Comparison of ENCODE assay signal across 1 cellular context in the genomic region with DNA sequence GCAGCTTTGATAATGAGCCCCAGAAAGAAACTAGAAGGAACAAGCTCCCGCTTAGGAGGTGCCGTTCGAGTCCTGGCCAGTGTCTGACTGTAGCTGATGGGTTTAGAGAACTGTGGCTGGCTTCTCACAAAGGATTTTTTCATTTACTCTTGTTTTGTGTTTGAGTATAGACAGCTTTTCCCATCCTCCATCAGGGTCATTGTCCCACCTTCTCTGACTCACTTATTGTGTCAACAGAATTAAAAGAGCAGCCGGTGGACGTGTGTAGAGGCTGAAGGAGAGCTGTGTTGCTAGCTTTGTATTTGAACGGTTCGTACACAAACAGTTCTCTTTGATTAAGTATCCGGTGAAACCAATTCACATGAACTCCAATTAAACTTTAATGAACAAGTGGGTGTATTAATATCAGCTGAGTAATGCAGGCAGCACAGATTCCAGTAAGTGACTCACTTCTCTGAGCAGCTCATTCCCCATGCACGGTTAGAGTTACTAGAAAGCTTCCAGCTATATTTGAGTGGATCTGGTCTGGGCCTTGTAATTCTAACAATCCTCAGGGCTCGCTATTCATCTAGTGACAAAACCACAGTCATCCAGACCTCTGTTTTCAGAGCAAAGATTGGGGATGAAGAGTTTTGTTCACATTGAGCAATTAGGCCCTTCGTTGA.
TF ChIP-seq lines count a peak whose summit lies in the region.

No MANE protein-coding gene starts in this region.

TF ChIP-seq in HepG2, 621 proteins besides CTCF, POLR2A, EP300 and RAD21 (continued from another document and continues in another):
- TF ChIP-seq RARA (CRISPR knock-in tag; IDR thresholded peaks at IDR 0.05): peak; percentile 97
- TF ChIP-seq, protein P1, sequence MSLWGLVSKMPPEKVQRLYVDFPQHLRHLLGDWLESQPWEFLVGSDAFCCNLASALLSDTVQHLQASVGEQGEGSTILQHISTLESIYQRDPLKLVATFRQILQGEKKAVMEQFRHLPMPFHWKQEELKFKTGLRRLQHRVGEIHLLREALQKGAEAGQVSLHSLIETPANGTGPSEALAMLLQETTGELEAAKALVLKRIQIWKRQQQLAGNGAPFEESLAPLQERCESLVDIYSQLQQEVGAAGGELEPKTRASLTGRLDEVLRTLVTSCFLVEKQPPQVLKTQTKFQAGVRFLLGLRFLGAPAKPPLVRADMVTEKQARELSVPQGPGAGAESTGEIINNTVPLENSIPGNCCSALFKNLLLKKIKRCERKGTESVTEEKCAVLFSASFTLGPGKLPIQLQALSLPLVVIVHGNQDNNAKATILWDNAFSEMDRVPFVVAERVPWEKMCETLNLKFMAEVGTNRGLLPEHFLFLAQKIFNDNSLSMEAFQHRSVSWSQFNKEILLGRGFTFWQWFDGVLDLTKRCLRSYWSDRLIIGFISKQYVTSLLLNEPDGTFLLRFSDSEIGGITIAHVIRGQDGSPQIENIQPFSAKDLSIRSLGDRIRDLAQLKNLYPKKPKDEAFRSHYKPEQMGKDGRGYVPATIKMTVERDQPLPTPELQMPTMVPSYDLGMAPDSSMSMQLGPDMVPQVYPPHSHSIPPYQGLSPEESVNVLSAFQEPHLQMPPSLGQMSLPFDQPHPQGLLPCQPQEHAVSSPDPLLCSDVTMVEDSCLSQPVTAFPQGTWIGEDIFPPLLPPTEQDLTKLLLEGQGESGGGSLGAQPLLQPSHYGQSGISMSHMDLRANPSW (CRISPR knock-in tag; IDR thresholded peaks at IDR 0.05; ENCODE audit: borderline replicate concordance): no peak
- TF ChIP-seq, protein P2, sequence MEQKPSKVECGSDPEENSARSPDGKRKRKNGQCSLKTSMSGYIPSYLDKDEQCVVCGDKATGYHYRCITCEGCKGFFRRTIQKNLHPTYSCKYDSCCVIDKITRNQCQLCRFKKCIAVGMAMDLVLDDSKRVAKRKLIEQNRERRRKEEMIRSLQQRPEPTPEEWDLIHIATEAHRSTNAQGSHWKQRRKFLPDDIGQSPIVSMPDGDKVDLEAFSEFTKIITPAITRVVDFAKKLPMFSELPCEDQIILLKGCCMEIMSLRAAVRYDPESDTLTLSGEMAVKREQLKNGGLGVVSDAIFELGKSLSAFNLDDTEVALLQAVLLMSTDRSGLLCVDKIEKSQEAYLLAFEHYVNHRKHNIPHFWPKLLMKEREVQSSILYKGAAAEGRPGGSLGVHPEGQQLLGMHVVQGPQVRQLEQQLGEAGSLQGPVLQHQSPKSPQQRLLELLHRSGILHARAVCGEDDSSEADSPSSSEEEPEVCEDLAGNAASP (CRISPR knock-in tag; IDR thresholded peaks at IDR 0.05; ENCODE audit: borderline replicate concordance): peak; percentile 77
- no peak for TF ChIP-seq NFE2L1 (CRISPR knock-in tag; IDR thresholded peaks at IDR 0.05; ENCODE audit: borderline replicate concordance)
- no peak for TF ChIP-seq MYNN (CRISPR knock-in tag; IDR thresholded peaks at IDR 0.05; ENCODE audit: low read depth)
- 0 out of 2 replicates have a peak, but pooled peaks have one; percentile 40 for TF ChIP-seq KMT2A (CRISPR knock-in tag; IDR thresholded peaks at IDR 0.05)
- TF ChIP-seq GPN1 (CRISPR knock-in tag; IDR thresholded peaks at IDR 0.05; ENCODE audit: borderline replicate concordance): no peak
- TF ChIP-seq ZFP36L1 (CRISPR knock-in tag; IDR thresholded peaks at IDR 0.05): 0 out of 2 replicates have a peak, but pooled peaks have one; percentile 31
- no peak for TF ChIP-seq ZNF644 (CRISPR knock-in tag; IDR thresholded peaks at IDR 0.05; ENCODE audit: low read depth)
- TF ChIP-seq HOXA7 (CRISPR knock-in tag; IDR thresholded peaks at IDR 0.05): no peak
- no peak; the same call in 1 of the 2 replicates for TF ChIP-seq MTA1 (CRISPR knock-in tag; IDR thresholded peaks at IDR 0.05; ENCODE audit: borderline replicate concordance)
- TF ChIP-seq, protein P3, sequence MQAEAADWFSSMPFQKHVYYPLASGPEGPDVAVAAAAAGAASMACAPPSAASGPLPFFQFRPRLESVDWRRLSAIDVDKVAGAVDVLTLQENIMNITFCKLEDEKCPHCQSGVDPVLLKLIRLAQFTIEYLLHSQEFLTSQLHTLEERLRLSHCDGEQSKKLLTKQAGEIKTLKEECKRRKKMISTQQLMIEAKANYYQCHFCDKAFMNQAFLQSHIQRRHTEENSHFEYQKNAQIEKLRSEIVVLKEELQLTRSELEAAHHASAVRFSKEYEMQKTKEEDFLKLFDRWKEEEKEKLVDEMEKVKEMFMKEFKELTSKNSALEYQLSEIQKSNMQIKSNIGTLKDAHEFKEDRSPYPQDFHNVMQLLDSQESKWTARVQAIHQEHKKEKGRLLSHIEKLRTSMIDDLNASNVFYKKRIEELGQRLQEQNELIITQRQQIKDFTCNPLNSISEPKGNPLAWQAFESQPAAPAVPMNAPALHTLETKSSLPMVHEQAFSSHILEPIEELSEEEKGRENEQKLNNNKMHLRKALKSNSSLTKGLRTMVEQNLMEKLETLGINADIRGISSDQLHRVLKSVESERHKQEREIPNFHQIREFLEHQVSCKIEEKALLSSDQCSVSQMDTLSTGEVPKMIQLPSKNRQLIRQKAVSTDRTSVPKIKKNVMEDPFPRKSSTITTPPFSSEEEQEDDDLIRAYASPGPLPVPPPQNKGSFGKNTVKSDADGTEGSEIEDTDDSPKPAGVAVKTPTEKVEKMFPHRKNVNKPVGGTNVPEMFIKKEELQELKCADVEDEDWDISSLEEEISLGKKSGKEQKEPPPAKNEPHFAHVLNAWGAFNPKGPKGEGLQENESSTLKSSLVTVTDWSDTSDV (CRISPR knock-in tag; IDR thresholded peaks at IDR 0.05): no peak
- TF ChIP-seq ELF4 (CRISPR knock-in tag; IDR thresholded peaks at IDR 0.05; ENCODE audit: borderline replicate concordance): no peak
- TF ChIP-seq ZNF224 (CRISPR knock-in tag; IDR thresholded peaks at IDR 0.05): no peak
- TF ChIP-seq, protein P4, sequence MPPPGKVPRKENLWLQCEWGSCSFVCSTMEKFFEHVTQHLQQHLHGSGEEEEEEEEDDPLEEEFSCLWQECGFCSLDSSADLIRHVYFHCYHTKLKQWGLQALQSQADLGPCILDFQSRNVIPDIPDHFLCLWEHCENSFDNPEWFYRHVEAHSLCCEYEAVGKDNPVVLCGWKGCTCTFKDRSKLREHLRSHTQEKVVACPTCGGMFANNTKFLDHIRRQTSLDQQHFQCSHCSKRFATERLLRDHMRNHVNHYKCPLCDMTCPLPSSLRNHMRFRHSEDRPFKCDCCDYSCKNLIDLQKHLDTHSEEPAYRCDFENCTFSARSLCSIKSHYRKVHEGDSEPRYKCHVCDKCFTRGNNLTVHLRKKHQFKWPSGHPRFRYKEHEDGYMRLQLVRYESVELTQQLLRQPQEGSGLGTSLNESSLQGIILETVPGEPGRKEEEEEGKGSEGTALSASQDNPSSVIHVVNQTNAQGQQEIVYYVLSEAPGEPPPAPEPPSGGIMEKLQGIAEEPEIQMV (CRISPR knock-in tag; IDR thresholded peaks at IDR 0.05; ENCODE audit: low read depth): 0 out of 2 replicates have a peak, but pooled peaks have one; percentile 53
- peak; percentile 88 for TF ChIP-seq GFI1 (CRISPR knock-in tag; IDR thresholded peaks at IDR 0.05; ENCODE audit: borderline replicate concordance)
- TF ChIP-seq, protein P5, sequence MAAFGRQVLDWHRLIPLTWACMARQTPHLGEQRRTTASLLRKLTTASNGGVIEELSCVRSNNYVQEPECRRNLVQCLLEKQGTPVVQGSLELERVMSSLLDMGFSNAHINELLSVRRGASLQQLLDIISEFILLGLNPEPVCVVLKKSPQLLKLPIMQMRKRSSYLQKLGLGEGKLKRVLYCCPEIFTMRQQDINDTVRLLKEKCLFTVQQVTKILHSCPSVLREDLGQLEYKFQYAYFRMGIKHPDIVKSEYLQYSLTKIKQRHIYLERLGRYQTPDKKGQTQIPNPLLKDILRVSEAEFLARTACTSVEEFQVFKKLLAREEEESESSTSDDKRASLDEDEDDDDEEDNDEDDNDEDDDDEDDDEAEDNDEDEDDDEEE (CRISPR knock-in tag; IDR thresholded peaks at IDR 0.05): 0 out of 2 replicates have a peak, but pooled peaks have one; percentile 53
- no peak for TF ChIP-seq SP4 (CRISPR knock-in tag; IDR thresholded peaks at IDR 0.05)
- TF ChIP-seq, protein P6, sequence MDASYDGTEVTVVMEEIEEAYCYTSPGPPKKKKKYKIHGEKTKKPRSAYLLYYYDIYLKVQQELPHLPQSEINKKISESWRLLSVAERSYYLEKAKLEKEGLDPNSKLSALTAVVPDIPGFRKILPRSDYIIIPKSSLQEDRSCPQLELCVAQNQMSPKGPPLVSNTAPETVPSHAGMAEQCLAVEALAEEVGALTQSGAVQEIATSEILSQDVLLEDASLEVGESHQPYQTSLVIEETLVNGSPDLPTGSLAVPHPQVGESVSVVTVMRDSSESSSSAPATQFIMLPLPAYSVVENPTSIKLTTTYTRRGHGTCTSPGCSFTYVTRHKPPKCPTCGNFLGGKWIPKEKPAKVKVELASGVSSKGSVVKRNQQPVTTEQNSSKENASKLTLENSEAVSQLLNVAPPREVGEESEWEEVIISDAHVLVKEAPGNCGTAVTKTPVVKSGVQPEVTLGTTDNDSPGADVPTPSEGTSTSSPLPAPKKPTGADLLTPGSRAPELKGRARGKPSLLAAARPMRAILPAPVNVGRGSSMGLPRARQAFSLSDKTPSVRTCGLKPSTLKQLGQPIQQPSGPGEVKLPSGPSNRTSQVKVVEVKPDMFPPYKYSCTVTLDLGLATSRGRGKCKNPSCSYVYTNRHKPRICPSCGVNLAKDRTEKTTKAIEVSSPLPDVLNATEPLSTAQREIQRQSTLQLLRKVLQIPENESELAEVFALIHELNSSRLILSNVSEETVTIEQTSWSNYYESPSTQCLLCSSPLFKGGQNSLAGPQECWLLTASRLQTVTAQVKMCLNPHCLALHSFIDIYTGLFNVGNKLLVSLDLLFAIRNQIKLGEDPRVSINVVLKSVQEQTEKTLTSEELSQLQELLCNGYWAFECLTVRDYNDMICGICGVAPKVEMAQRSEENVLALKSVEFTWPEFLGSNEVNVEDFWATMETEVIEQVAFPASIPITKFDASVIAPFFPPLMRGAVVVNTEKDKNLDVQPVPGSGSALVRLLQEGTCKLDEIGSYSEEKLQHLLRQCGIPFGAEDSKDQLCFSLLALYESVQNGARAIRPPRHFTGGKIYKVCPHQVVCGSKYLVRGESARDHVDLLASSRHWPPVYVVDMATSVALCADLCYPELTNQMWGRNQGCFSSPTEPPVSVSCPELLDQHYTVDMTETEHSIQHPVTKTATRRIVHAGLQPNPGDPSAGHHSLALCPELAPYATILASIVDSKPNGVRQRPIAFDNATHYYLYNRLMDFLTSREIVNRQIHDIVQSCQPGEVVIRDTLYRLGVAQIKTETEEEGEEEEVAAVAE (CRISPR knock-in tag; IDR thresholded peaks at IDR 0.05; ENCODE audit: borderline replicate concordance): peak; percentile 59; the same call in 1 of the 2 replicates
- TF ChIP-seq MAZ (IDR thresholded peaks at IDR 0.05; ENCODE audit: borderline replicate concordance, low read depth, low read length): no peak
- peak; percentile 43; the same call in 1 of the 2 replicates for TF ChIP-seq MAZ (CRISPR knock-in tag; IDR thresholded peaks at IDR 0.05; ENCODE audit: low read depth)
- TF ChIP-seq ZNF3 (CRISPR knock-in tag; IDR thresholded peaks at IDR 0.05): no peak; the same call in 1 of the 2 replicates
- TF ChIP-seq RAD51 (IDR thresholded peaks at IDR 0.05; ENCODE audit: borderline replicate concordance): peak; percentile 38; the same call in 1 of the 2 replicates
- TF ChIP-seq, protein P7, sequence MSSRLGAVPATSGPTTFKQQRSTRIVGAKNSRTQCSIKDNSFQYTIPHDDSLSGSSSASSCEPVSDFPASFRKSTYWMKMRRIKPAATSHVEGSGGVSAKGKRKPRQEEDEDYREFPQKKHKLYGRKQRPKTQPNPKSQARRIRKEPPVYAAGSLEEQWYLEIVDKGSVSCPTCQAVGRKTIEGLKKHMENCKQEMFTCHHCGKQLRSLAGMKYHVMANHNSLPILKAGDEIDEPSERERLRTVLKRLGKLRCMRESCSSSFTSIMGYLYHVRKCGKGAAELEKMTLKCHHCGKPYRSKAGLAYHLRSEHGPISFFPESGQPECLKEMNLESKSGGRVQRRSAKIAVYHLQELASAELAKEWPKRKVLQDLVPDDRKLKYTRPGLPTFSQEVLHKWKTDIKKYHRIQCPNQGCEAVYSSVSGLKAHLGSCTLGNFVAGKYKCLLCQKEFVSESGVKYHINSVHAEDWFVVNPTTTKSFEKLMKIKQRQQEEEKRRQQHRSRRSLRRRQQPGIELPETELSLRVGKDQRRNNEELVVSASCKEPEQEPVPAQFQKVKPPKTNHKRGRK (CRISPR knock-in tag; IDR thresholded peaks at IDR 0.05): no peak
- TF ChIP-seq ZNF136 (CRISPR knock-in tag; IDR thresholded peaks at IDR 0.05; ENCODE audit: low read depth): peak; percentile 83; the same call in 1 of the 2 replicates
- TF ChIP-seq, protein P8, sequence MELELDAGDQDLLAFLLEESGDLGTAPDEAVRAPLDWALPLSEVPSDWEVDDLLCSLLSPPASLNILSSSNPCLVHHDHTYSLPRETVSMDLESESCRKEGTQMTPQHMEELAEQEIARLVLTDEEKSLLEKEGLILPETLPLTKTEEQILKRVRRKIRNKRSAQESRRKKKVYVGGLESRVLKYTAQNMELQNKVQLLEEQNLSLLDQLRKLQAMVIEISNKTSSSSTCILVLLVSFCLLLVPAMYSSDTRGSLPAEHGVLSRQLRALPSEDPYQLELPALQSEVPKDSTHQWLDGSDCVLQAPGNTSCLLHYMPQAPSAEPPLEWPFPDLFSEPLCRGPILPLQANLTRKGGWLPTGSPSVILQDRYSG (CRISPR knock-in tag; IDR thresholded peaks at IDR 0.05): peak; percentile 54; the same call in 1 of the 2 replicates
- no peak; the same call in none of the 2 replicates for TF ChIP-seq ZNF547 (CRISPR knock-in tag; IDR thresholded peaks at IDR 0.05)
- no peak for TF ChIP-seq IRX3 (CRISPR knock-in tag; IDR thresholded peaks at IDR 0.05; ENCODE audit: borderline replicate concordance, low read depth)
- TF ChIP-seq YEATS2 (CRISPR knock-in tag; IDR thresholded peaks at IDR 0.05; ENCODE audit: borderline replicate concordance): peak; percentile 55; the same call in 1 of the 2 replicates
- TF ChIP-seq CEBPG (CRISPR knock-in tag; IDR thresholded peaks at IDR 0.05): peak; percentile 68
- no peak for TF ChIP-seq GLI4 (CRISPR knock-in tag; IDR thresholded peaks at IDR 0.05; ENCODE audit: borderline replicate concordance)
- 0 out of 2 replicates have a peak, but pooled peaks have one; percentile 73 for TF ChIP-seq ZNF264 (CRISPR knock-in tag; IDR thresholded peaks at IDR 0.05)
- TF ChIP-seq ZNF33B (CRISPR knock-in tag; IDR thresholded peaks at IDR 0.05): no peak
- TF ChIP-seq, protein P9, sequence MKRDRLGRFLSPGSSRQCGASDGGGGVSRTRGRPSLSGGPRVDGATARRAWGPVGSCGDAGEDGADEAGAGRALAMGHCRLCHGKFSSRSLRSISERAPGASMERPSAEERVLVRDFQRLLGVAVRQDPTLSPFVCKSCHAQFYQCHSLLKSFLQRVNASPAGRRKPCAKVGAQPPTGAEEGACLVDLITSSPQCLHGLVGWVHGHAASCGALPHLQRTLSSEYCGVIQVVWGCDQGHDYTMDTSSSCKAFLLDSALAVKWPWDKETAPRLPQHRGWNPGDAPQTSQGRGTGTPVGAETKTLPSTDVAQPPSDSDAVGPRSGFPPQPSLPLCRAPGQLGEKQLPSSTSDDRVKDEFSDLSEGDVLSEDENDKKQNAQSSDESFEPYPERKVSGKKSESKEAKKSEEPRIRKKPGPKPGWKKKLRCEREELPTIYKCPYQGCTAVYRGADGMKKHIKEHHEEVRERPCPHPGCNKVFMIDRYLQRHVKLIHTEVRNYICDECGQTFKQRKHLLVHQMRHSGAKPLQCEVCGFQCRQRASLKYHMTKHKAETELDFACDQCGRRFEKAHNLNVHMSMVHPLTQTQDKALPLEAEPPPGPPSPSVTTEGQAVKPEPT (CRISPR knock-in tag; IDR thresholded peaks at IDR 0.05; ENCODE audit: low read depth): no peak
